Comparison of ENCODE assay signal across 14 cellular contexts in the genomic region with DNA sequence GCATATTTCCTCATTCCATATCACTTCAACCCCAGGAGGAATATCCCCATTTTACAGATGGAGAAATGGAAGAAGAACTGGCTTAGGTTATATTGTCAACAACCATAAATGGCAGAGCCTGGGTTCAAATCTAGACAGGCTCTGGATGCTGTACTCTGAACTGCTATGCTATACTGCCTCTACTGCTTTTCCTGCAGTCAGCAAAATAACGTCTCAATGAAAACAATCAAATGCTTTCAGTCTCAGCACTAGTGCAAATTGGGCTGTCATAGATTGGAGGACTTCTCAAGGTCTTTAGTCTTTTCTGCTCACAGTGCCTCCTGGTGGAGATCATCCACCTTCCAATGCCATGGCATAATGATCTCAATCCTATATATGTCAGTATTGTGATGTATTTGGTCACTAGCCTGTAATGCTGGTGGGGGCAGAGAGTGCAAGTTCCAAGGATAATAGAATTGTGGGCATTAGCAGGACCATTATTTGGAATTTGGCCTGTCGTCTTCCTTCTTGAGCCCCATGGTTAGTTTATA.
A peak's percentile ranks its signal among the peaks of the same experiment; 100 is the strongest.
DNase-seq lines count a peak whose midpoint lies in the region; ATAC-seq and TF ChIP-seq lines count a peak whose summit lies in the region.
"Had no signal": no experiment of that assay in that cellular context is flagged by ENCODE, and none has a peak within 500 bp of the region (broad histone marks: within the 10 kb centered on the region; RNA-seq: fewer than 3 reads in every experiment).

No MANE protein-coding gene starts in this region.

- H3K27me3 Mint-ChIP-seq in activated CD4-positive, alpha-beta T cell treated with anti-CD3 and anti-CD28 coated beads, Interleukin-2, amount 10 ng/mL, durations not matched to agents 24 days and 14 days = no peaks in the 10 kb centered on the region
- H3K27me3 Mint-ChIP-seq: activated naive CD4-positive, alpha-beta T cell treated with anti-CD3 and anti-CD28 coated beads, Interleukin-2, amount 10 ng/mL, durations not matched to agents 7 days and 5 days had no signal

- no peak overlapping the region for H3K4me3 Mint-ChIP-seq in activated CD4-positive, alpha-beta T cell treated with anti-CD3 and anti-CD28 coated beads, Interleukin-2, amount 10 ng/mL, durations not matched to agents 24 days and 14 days
- H3K4me3 Mint-ChIP-seq: activated naive CD4-positive, alpha-beta T cell treated with anti-CD3 and anti-CD28 coated beads, Interleukin-2, amount 10 ng/mL, durations not matched to agents 7 days and 5 days had no signal

- DNase-seq in COLO668 (lab: John Stamatoyannopoulos, UW; ENCODE audit: unreplicated experiment) = peak; percentile 6
- peak; percentile 55 for DNase-seq in NCI-H146 treated with DMSO at 0.1 percent for 48 hours (lab: John Stamatoyannopoulos, UW; ENCODE audit: unreplicated experiment)
- DNase-seq in fibroblast of mammary gland (ENCODE audit: low read depth) = no peak
- no peak for DNase-seq in activated CD4-positive, alpha-beta T cell treated with anti-CD3 and anti-CD28 coated beads, Interleukin-2, amount 10 ng/mL, durations not matched to agents 24 days and 14 days
- no peak for DNase-seq in activated CD4-positive, CD25-positive, alpha-beta regulatory T cell treated with anti-CD3 and anti-CD28 coated beads, Interleukin-2, amount 50 U/mL, for 72 hours
- DNase-seq: activated naive CD4-positive, alpha-beta T cell treated with anti-CD3 and anti-CD28 coated beads, Interleukin-2, amount 10 ng/mL, durations not matched to agents 7 days and 5 days; Caco-2; central memory CD4-positive, alpha-beta T cell; NCI-H1105; NK-92 treated with Interleukin-12 subunit alpha and Interleukin-12 subunit beta, amount 100 ng/mL, for 24 hours; T-helper 1 cell had no signal

- TF ChIP-seq CTCF in fibroblast of mammary gland (conservative IDR thresholded peaks at IDR 0.05; ENCODE audit: control insufficient read depth, insufficient read depth, low read depth, low read length) = peak; percentile 22

- no peak overlapping the region for H3K27ac Mint-ChIP-seq in activated CD4-positive, alpha-beta T cell treated with anti-CD3 and anti-CD28 coated beads, Interleukin-2, amount 10 ng/mL, durations not matched to agents 24 days and 14 days
- H3K27ac Mint-ChIP-seq: activated naive CD4-positive, alpha-beta T cell treated with anti-CD3 and anti-CD28 coated beads, Interleukin-2, amount 10 ng/mL, durations not matched to agents 7 days and 5 days had no signal

- peak; percentile 46 for ATAC-seq in GM18868 (IDR thresholded peaks at IDR 0.05; ENCODE audit: unreplicated experiment)
- no peak for ATAC-seq in GM18858 (IDR thresholded peaks at IDR 0.05; ENCODE audit: unreplicated experiment)

- no peaks in the 10 kb centered on the region for H3K36me3 Mint-ChIP-seq in activated CD4-positive, alpha-beta T cell treated with anti-CD3 and anti-CD28 coated beads, Interleukin-2, amount 10 ng/mL, durations not matched to agents 24 days and 14 days (ENCODE audit: low read depth)
- H3K36me3 Mint-ChIP-seq: activated naive CD4-positive, alpha-beta T cell treated with anti-CD3 and anti-CD28 coated beads, Interleukin-2, amount 10 ng/mL, durations not matched to agents 7 days and 5 days had no signal

- no peaks in the 10 kb centered on the region for H3K9me3 Mint-ChIP-seq in activated CD4-positive, alpha-beta T cell treated with anti-CD3 and anti-CD28 coated beads, Interleukin-2, amount 10 ng/mL, durations not matched to agents 24 days and 14 days
- H3K9me3 Mint-ChIP-seq: activated naive CD4-positive, alpha-beta T cell treated with anti-CD3 and anti-CD28 coated beads, Interleukin-2, amount 10 ng/mL, durations not matched to agents 7 days and 5 days had no signal

- H3K4me1 Mint-ChIP-seq in activated CD4-positive, alpha-beta T cell treated with anti-CD3 and anti-CD28 coated beads, Interleukin-2, amount 10 ng/mL, durations not matched to agents 24 days and 14 days = no peaks in the 10 kb centered on the region
- H3K4me1 Mint-ChIP-seq: activated naive CD4-positive, alpha-beta T cell treated with anti-CD3 and anti-CD28 coated beads, Interleukin-2, amount 10 ng/mL, durations not matched to agents 7 days and 5 days had no signal

- no peak overlapping the region for H3K4me3 ChIP-seq in fibroblast of mammary gland (ENCODE audit: control insufficient read depth, low read depth, low read length)
- H3K4me3 ChIP-seq: esophagus muscularis mucosa had no signal

- intact Hi-C loops in activated CD4-positive, alpha-beta T cell treated with anti-CD3 and anti-CD28 coated beads, Interleukin-2, amount 10 ng/mL, durations not matched to agents 24 days and 14 days (cut with micrococcal nuclease) = no loop called here

Comparison
In these comparisons a context has a peak if more than half of its experiments do, and no peak if none do; other contexts are left out.
1. DNase-seq: peak in COLO668 (single experiment) and NCI-H146 treated with DMSO at 0.1 percent for 48 hours (single experiment); none in fibroblast of mammary gland (single experiment), activated CD4-positive, alpha-beta T cell treated with anti-CD3 and anti-CD28 coated beads, Interleukin-2, amount 10 ng/mL, durations not matched to agents 24 days and 14 days (single experiment) and activated CD4-positive, CD25-positive, alpha-beta regulatory T cell treated with anti-CD3 and anti-CD28 coated beads, Interleukin-2, amount 50 U/mL, for 72 hours (single experiment).